Comparison of ENCODE assay signal across 10 cellular contexts in the genomic region with DNA sequence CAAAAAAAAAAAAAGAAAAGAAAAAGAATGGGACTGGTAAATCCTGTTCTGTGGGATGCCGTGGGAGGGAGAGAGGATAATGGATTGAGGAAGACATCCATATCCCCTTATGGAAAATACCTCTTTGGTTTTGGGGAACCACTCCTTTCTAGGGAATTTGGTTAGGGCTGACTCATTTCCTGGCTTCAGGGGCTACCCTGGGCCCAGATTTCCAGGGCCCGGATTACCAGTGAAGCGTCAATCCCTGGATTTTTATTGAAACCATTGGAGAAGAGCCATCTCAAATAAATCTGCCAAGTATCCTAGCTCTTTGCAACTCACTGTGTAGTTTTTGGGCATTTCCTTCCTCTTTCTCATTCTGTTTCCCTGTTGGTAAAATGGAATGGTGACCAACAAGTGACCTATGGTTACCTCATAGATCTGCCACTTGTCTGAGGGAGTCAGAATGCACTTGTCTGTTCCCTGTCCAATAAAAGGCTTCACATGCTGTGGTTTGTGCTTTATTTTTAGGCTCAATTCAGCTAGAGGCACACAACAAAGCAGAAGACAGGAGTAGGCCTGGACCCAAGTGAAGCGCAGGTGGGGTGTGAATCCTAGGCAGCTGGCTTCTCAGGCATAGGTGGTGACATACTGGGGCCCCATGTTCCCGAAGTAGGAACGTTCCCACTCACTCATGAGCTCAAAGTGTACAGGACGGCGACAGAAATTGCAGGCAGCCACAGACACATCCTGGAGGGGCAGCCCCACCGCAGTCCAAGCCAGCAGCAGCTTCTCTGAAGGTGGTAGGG. TPM values are rescaled to one million over a fixed set of nuclear protein-coding genes. Genes with fewer than 3 reads are reported as not detected.
DNase-seq lines count a peak whose midpoint lies in the region; ATAC-seq and TF ChIP-seq lines count a peak whose summit lies in the region.
"Had no signal": no experiment of that assay in that cellular context is flagged by ENCODE, and none has a peak within 500 bp of the region (broad histone marks: within the 10 kb centered on the region; RNA-seq: fewer than 3 reads in every experiment).

No MANE protein-coding gene starts in this region.

- peak; percentile 18 for DNase-seq in Ammon's horn (ENCODE audit: low spot score)
- peak; percentile 59 for DNase-seq in HFFc6
- DNase-seq in activated naive CD8-positive, alpha-beta T cell treated with anti-CD3 and anti-CD28 coated beads for 36 hours, result peak; percentile 11
- DNase-seq in kidney tubule cell (ENCODE audit: low spot score), result peak; percentile 38
- no peak for DNase-seq in NCI-H146 (lab: John Stamatoyannopoulos, UW)
- no peak for DNase-seq in stimulated activated effector memory CD8-positive, alpha-beta T cell treated with anti-CD3 and anti-CD28 coated beads, Interleukin-12 subunit alpha, Interleukin-12 subunit beta, amount 100 ng/mL, for 72 hours (ENCODE audit: low spot score in 2 of 2)
- DNase-seq: stomach had no signal

- H3K36me3 Mint-ChIP-seq in HFFc6 (ENCODE audit: low read depth), result peaks cover 9% of the 10 kb centered on the region
- peaks cover 24% of the 10 kb centered on the region for H3K36me3 Mint-ChIP-seq in activated naive CD8-positive, alpha-beta T cell treated with anti-CD3 and anti-CD28 coated beads for 36 hours
- peaks cover 37% of the 10 kb centered on the region for H3K36me3 Mint-ChIP-seq in stimulated activated effector memory CD8-positive, alpha-beta T cell treated with anti-CD3 and anti-CD28 coated beads, Interleukin-12 subunit alpha, Interleukin-12 subunit beta, amount 100 ng/mL, for 72 hours

- ATAC-seq in HG03159 (IDR thresholded peaks at IDR 0.05; ENCODE audit: unreplicated experiment) (no peak), HG02610 (IDR thresholded peaks at IDR 0.05; ENCODE audit: unreplicated experiment) (no peak)
- no peak for ATAC-seq in stimulated activated effector memory CD8-positive, alpha-beta T cell treated with anti-CD3 and anti-CD28 coated beads, Interleukin-12 subunit alpha, Interleukin-12 subunit beta, amount 100 ng/mL, for 72 hours

- peak overlapping the region; percentile 39; the same call in 1 of the 2 replicates for H3K4me3 Mint-ChIP-seq in HFFc6
- H3K4me3 Mint-ChIP-seq in activated naive CD8-positive, alpha-beta T cell treated with anti-CD3 and anti-CD28 coated beads for 36 hours, result no peak overlapping the region
- H3K4me3 Mint-ChIP-seq in stimulated activated effector memory CD8-positive, alpha-beta T cell treated with anti-CD3 and anti-CD28 coated beads, Interleukin-12 subunit alpha, Interleukin-12 subunit beta, amount 100 ng/mL, for 72 hours, result no peak overlapping the region
- H3K4me3 Mint-ChIP-seq: brain had no signal

- peaks cover 2% of the 10 kb centered on the region; the same call in 1 of the 2 replicates for H3K27me3 Mint-ChIP-seq in HFFc6 (ENCODE audit: insufficient read depth)
- H3K27me3 Mint-ChIP-seq in activated naive CD8-positive, alpha-beta T cell treated with anti-CD3 and anti-CD28 coated beads for 36 hours, result no peaks in the 10 kb centered on the region
- H3K27me3 Mint-ChIP-seq: brain had no signal

- no peaks in the 10 kb centered on the region for H3K9me3 Mint-ChIP-seq in HFFc6
- H3K9me3 Mint-ChIP-seq in activated naive CD8-positive, alpha-beta T cell treated with anti-CD3 and anti-CD28 coated beads for 36 hours, result no peaks in the 10 kb centered on the region
- no peaks in the 10 kb centered on the region for H3K9me3 Mint-ChIP-seq in stimulated activated effector memory CD8-positive, alpha-beta T cell treated with anti-CD3 and anti-CD28 coated beads, Interleukin-12 subunit alpha, Interleukin-12 subunit beta, amount 100 ng/mL, for 72 hours
- H3K9me3 Mint-ChIP-seq: brain had no signal

- TF ChIP-seq CTCF in HFFc6 (IDR thresholded peaks at IDR 0.05), result no peak

- H3K27ac Mint-ChIP-seq in HFFc6, result peak overlapping the region; percentile 83
- peak overlapping the region; percentile 60 for H3K27ac Mint-ChIP-seq in activated naive CD8-positive, alpha-beta T cell treated with anti-CD3 and anti-CD28 coated beads for 36 hours
- no peak overlapping the region for H3K27ac Mint-ChIP-seq in stimulated activated effector memory CD8-positive, alpha-beta T cell treated with anti-CD3 and anti-CD28 coated beads, Interleukin-12 subunit alpha, Interleukin-12 subunit beta, amount 100 ng/mL, for 72 hours

- peaks cover 35% of the 10 kb centered on the region for H3K4me1 Mint-ChIP-seq in HFFc6 (ENCODE audit: low read depth)
- H3K4me1 Mint-ChIP-seq in activated naive CD8-positive, alpha-beta T cell treated with anti-CD3 and anti-CD28 coated beads for 36 hours, result peaks cover 23% of the 10 kb centered on the region
- peaks cover 14% of the 10 kb centered on the region for H3K4me1 Mint-ChIP-seq in stimulated activated effector memory CD8-positive, alpha-beta T cell treated with anti-CD3 and anti-CD28 coated beads, Interleukin-12 subunit alpha, Interleukin-12 subunit beta, amount 100 ng/mL, for 72 hours
- H3K4me1 Mint-ChIP-seq: brain had no signal

RNA-seq across cellular contexts. Expression of gene APEX2, which starts 8.6 kb away (rescaled TPM):
- 10 to 100 TPM; 14.3 to 17.2 (median 15.9) TPM for total RNA-seq in HFFc6 (2021; fragmentation: NEBNext Ultra II Directional; extraction: Animal tissue kit (Norgen Biotek cat#: 25700))
- total RNA-seq in activated naive CD8-positive, alpha-beta T cell treated with anti-CD3 and anti-CD28 coated beads for 36 hours, result 10 to 100 TPM; 41.7 to 41.8 TPM

RNA-seq across cellular contexts. Expression of gene PFKFB1, which starts 14.8 kb away (rescaled TPM):
- total RNA-seq in HFFc6 (2021; fragmentation: NEBNext Ultra II Directional; extraction: Animal tissue kit (Norgen Biotek cat#: 25700)), result not detected
- under 1 TPM; 0.54 to 0.86 TPM for total RNA-seq in activated naive CD8-positive, alpha-beta T cell treated with anti-CD3 and anti-CD28 coated beads for 36 hours

RNA-seq across cellular contexts. Expression of gene ALAS2, which starts 22.0 kb away (rescaled TPM):
- total RNA-seq in HFFc6 (2021; fragmentation: NEBNext Ultra II Directional; extraction: Animal tissue kit (Norgen Biotek cat#: 25700)), result not detected
- not detected for total RNA-seq in activated naive CD8-positive, alpha-beta T cell treated with anti-CD3 and anti-CD28 coated beads for 36 hours

Comparison
In these comparisons a context has a peak if more than half of its experiments do, and no peak if none do; other contexts are left out.
1. DNase-seq: peak in Ammon's horn (single experiment), HFFc6 (single experiment), activated naive CD8-positive, alpha-beta T cell treated with anti-CD3 and anti-CD28 coated beads for 36 hours (single experiment) and kidney tubule cell (single experiment); none in NCI-H146 (single experiment) and stimulated activated effector memory CD8-positive, alpha-beta T cell treated with anti-CD3 and anti-CD28 coated beads, Interleukin-12 subunit alpha, Interleukin-12 subunit beta, amount 100 ng/mL, for 72 hours (0 of 2).